Comparison of ENCODE assay signal across 21 cellular contexts in genomic region chr3:49383387-49383786, GRCh38. TPM values are rescaled to one million over a fixed set of nuclear protein-coding genes. Genes with fewer than 3 reads are reported as not detected.
DNase-seq lines count a peak whose midpoint lies in the region; ATAC-seq and TF ChIP-seq lines count a peak whose summit lies in the region.
"Had no signal": no experiment of that assay in that cellular context is flagged by ENCODE, and none has a peak within 500 bp of the region (broad histone marks: within the 10 kb centered on the region; RNA-seq: fewer than 3 reads in every experiment).

No MANE protein-coding gene starts in this region.

- H3K36me3 ChIP-seq in gastroesophageal sphincter: no peaks in the 10 kb centered on the region

- no peak for DNase-seq in activated CD8-positive, alpha-beta T cell treated with anti-CD3 and anti-CD28 coated beads for 36 hours
- DNase-seq in activated CD8-positive, alpha-beta T cell treated with anti-CD3 and anti-CD28 coated beads, Interleukin-2, amount 10 ng/mL, durations not matched to agents 7 days and 5 days: no peak
- DNase-seq in memory B cell (ENCODE audit: low spot score in 2 of 2): no peak
- peak; percentile 16 for DNase-seq in posterior vena cava (ENCODE audit: low spot score)
- DNase-seq in pons (ENCODE audit: low spot score): no peak
- DNase-seq: activated CD8-positive, alpha-beta memory T cell treated with anti-CD3 and anti-CD28 coated beads, Interleukin-2, amount 10 ng/mL, durations not matched to agents 7 days and 5 days; DMS153; heart left ventricle; kidney glomerular epithelial cell; NCI-H146; NCI-H446; NCI-H82; occipital lobe had no signal

- peak overlapping the region; percentile 21 for H3K27ac Mint-ChIP-seq in activated CD8-positive, alpha-beta T cell treated with anti-CD3 and anti-CD28 coated beads for 36 hours
- H3K27ac Mint-ChIP-seq in activated CD8-positive, alpha-beta T cell treated with anti-CD3 and anti-CD28 coated beads, Interleukin-2, amount 10 ng/mL, durations not matched to agents 7 days and 5 days: no peak overlapping the region
- no peak overlapping the region for H3K27ac Mint-ChIP-seq in activated T-helper 17 cell treated with anti-CD3 and anti-CD28 coated beads, Interleukin-2, amount 50 U/mL, for 72 hours
- H3K27ac Mint-ChIP-seq in memory B cell: peak overlapping the region; percentile 79
- H3K27ac Mint-ChIP-seq: activated CD8-positive, alpha-beta memory T cell treated with anti-CD3 and anti-CD28 coated beads, Interleukin-2, amount 10 ng/mL, durations not matched to agents 7 days and 5 days had no signal

- H3K9me3 Mint-ChIP-seq in activated CD8-positive, alpha-beta T cell treated with anti-CD3 and anti-CD28 coated beads for 36 hours: no peaks in the 10 kb centered on the region
- no peaks in the 10 kb centered on the region for H3K9me3 Mint-ChIP-seq in activated CD8-positive, alpha-beta T cell treated with anti-CD3 and anti-CD28 coated beads, Interleukin-2, amount 10 ng/mL, durations not matched to agents 7 days and 5 days (ENCODE audit: insufficient read depth)
- no peaks in the 10 kb centered on the region for H3K9me3 Mint-ChIP-seq in activated T-helper 17 cell treated with anti-CD3 and anti-CD28 coated beads, Interleukin-2, amount 50 U/mL, for 72 hours
- peaks cover 3% of the 10 kb centered on the region for H3K9me3 Mint-ChIP-seq in memory B cell

- no peak overlapping the region for H3K27ac ChIP-seq in gastroesophageal sphincter
- H3K27ac ChIP-seq: A549, heart left ventricle, SK-N-MC, tibial nerve had no signal

- H3K4me3 Mint-ChIP-seq in activated CD8-positive, alpha-beta T cell treated with anti-CD3 and anti-CD28 coated beads for 36 hours: no peak overlapping the region
- no peak overlapping the region for H3K4me3 Mint-ChIP-seq in activated CD8-positive, alpha-beta T cell treated with anti-CD3 and anti-CD28 coated beads, Interleukin-2, amount 10 ng/mL, durations not matched to agents 7 days and 5 days
- peak overlapping the region; percentile 16 for H3K4me3 Mint-ChIP-seq in activated T-helper 17 cell treated with anti-CD3 and anti-CD28 coated beads, Interleukin-2, amount 50 U/mL, for 72 hours
- H3K4me3 Mint-ChIP-seq in memory B cell: no peak overlapping the region
- H3K4me3 Mint-ChIP-seq: activated CD8-positive, alpha-beta memory T cell treated with anti-CD3 and anti-CD28 coated beads, Interleukin-2, amount 10 ng/mL, durations not matched to agents 7 days and 5 days had no signal

- WGBS in gastroesophageal sphincter (ENCODE audit: low coverage in 1 of 2), 2 donors: 64 to 80% methylated on average over 2 of the region's 5 CpGs

- peaks cover 23% of the 10 kb centered on the region for H3K36me3 Mint-ChIP-seq in activated CD8-positive, alpha-beta T cell treated with anti-CD3 and anti-CD28 coated beads for 36 hours (ENCODE audit: low read depth)
- peaks cover 31% of the 10 kb centered on the region for H3K36me3 Mint-ChIP-seq in activated CD8-positive, alpha-beta T cell treated with anti-CD3 and anti-CD28 coated beads, Interleukin-2, amount 10 ng/mL, durations not matched to agents 7 days and 5 days (ENCODE audit: low read depth)
- H3K36me3 Mint-ChIP-seq in activated T-helper 17 cell treated with anti-CD3 and anti-CD28 coated beads, Interleukin-2, amount 50 U/mL, for 72 hours (ENCODE audit: low read depth): peaks cover 33% of the 10 kb centered on the region
- H3K36me3 Mint-ChIP-seq in memory B cell: peaks cover 13% of the 10 kb centered on the region

- no peak for ATAC-seq in activated CD8-positive, alpha-beta T cell treated with anti-CD3 and anti-CD28 coated beads for 36 hours
- ATAC-seq in activated CD8-positive, alpha-beta T cell treated with anti-CD3 and anti-CD28 coated beads, Interleukin-2, amount 10 ng/mL, durations not matched to agents 7 days and 5 days: no peak
- no peak for ATAC-seq in activated T-helper 17 cell treated with anti-CD3 and anti-CD28 coated beads, Interleukin-2, amount 50 U/mL, for 72 hours (replicated peaks)
- ATAC-seq in memory B cell (ENCODE audit: low read depth) (no peak), HG03095 (IDR thresholded peaks at IDR 0.05; ENCODE audit: unreplicated experiment) (no peak), gastroesophageal sphincter (no peak)
- ATAC-seq: A549; activated CD4-positive, CD25-positive, alpha-beta regulatory T cell treated with anti-CD3 and anti-CD28 coated beads, Interleukin-2, amount 50 U/mL, for 24 hours; activated CD8-positive, alpha-beta memory T cell treated with anti-CD3 and anti-CD28 coated beads, Interleukin-2, amount 10 ng/mL, durations not matched to agents 7 days and 5 days had no signal

- intact Hi-C loops in activated CD8-positive, alpha-beta T cell treated with anti-CD3 and anti-CD28 coated beads for 36 hours (cut with micrococcal nuclease): no loop called here
- intact Hi-C loops in posterior vena cava (cut with DNase I): no loop called here

- H3K27me3 Mint-ChIP-seq in activated CD8-positive, alpha-beta T cell treated with anti-CD3 and anti-CD28 coated beads for 36 hours: no peaks in the 10 kb centered on the region
- no peaks in the 10 kb centered on the region for H3K27me3 Mint-ChIP-seq in activated CD8-positive, alpha-beta T cell treated with anti-CD3 and anti-CD28 coated beads, Interleukin-2, amount 10 ng/mL, durations not matched to agents 7 days and 5 days (ENCODE audit: low read depth)
- H3K27me3 Mint-ChIP-seq in activated T-helper 17 cell treated with anti-CD3 and anti-CD28 coated beads, Interleukin-2, amount 50 U/mL, for 72 hours: no peaks in the 10 kb centered on the region
- H3K27me3 Mint-ChIP-seq in memory B cell: no peaks in the 10 kb centered on the region
- H3K27me3 Mint-ChIP-seq: activated CD8-positive, alpha-beta memory T cell treated with anti-CD3 and anti-CD28 coated beads, Interleukin-2, amount 10 ng/mL, durations not matched to agents 7 days and 5 days had no signal

- peaks cover 0 to 92% (median 15%) of the 10 kb centered on the region in 3 donors for H3K4me1 ChIP-seq in gastroesophageal sphincter

- TF ChIP-seq POLR2A in gastroesophageal sphincter (IDR thresholded peaks at IDR 0.05): no peak

- POLR2A ChIA-PET in activated CD8-positive, alpha-beta T cell treated with anti-CD3 and anti-CD28 coated beads for 36 hours (lab: Charles Lee): no interaction called here
- POLR2A ChIA-PET in activated CD8-positive, alpha-beta T cell treated with anti-CD3 and anti-CD28 coated beads, Interleukin-2, amount 10 ng/mL, durations not matched to agents 7 days and 5 days (lab: Charles Lee): no interaction called here

- no peak for TF ChIP-seq CTCF in activated CD8-positive, alpha-beta T cell treated with anti-CD3 and anti-CD28 coated beads for 36 hours (IDR thresholded peaks at IDR 0.05)
- TF ChIP-seq CTCF in gastroesophageal sphincter (IDR thresholded peaks at IDR 0.05): no peak

- peaks cover 57% of the 10 kb centered on the region for H3K4me1 Mint-ChIP-seq in activated CD8-positive, alpha-beta T cell treated with anti-CD3 and anti-CD28 coated beads for 36 hours (ENCODE audit: low read depth)
- peaks cover 33% of the 10 kb centered on the region for H3K4me1 Mint-ChIP-seq in activated CD8-positive, alpha-beta T cell treated with anti-CD3 and anti-CD28 coated beads, Interleukin-2, amount 10 ng/mL, durations not matched to agents 7 days and 5 days (ENCODE audit: low read depth)
- H3K4me1 Mint-ChIP-seq in activated T-helper 17 cell treated with anti-CD3 and anti-CD28 coated beads, Interleukin-2, amount 50 U/mL, for 72 hours: peaks cover 40% of the 10 kb centered on the region
- peaks cover 42% of the 10 kb centered on the region for H3K4me1 Mint-ChIP-seq in memory B cell

- H3K4me3 ChIP-seq in gastroesophageal sphincter: no peak overlapping the region
- H3K4me3 ChIP-seq: A549, heart left ventricle, lung, SK-N-MC, tibial nerve had no signal

- no peaks in the 10 kb centered on the region for H3K27me3 ChIP-seq in gastroesophageal sphincter
- H3K27me3 ChIP-seq: heart left ventricle, tibial nerve had no signal

- no peak for TF ChIP-seq EP300 in gastroesophageal sphincter (IDR thresholded peaks at IDR 0.05)

- no peaks in the 10 kb centered on the region for H3K9me3 ChIP-seq in gastroesophageal sphincter
- H3K9me3 ChIP-seq: heart left ventricle, tibial nerve had no signal

- CTCF ChIA-PET in activated CD8-positive, alpha-beta T cell treated with anti-CD3 and anti-CD28 coated beads for 36 hours (lab: Charles Lee): no interaction called here
- CTCF ChIA-PET in activated CD8-positive, alpha-beta T cell treated with anti-CD3 and anti-CD28 coated beads, Interleukin-2, amount 10 ng/mL, durations not matched to agents 7 days and 5 days (lab: Charles Lee): no interaction called here

RNA-seq across cellular contexts. Expression of gene GPX1, which starts 25.2 kb away (rescaled TPM):
- total RNA-seq in activated CD8-positive, alpha-beta T cell treated with anti-CD3 and anti-CD28 coated beads for 36 hours: 100 to 1,000 TPM; 201 to 202 TPM
- 100 to 1,000 TPM; 115 to 119 TPM for total RNA-seq in activated CD8-positive, alpha-beta T cell treated with anti-CD3 and anti-CD28 coated beads, Interleukin-2, amount 10 ng/mL, durations not matched to agents 7 days and 5 days
- total RNA-seq in activated T-helper 17 cell treated with anti-CD3 and anti-CD28 coated beads, Interleukin-2, amount 50 U/mL, for 72 hours: 100 to 1,000 TPM; 133 to 221 TPM
- total RNA-seq in posterior vena cava: 100 to 1,000 TPM; 212 to 242 TPM
- total RNA-seq in gastroesophageal sphincter: 100 to 1,000 TPM; 129 to 285 (median 209) TPM

RNA-seq across cellular contexts. Expression of gene RHOA, which starts 28.4 kb away (rescaled TPM):
- total RNA-seq in activated CD8-positive, alpha-beta T cell treated with anti-CD3 and anti-CD28 coated beads for 36 hours: 100 to 1,000 TPM; 432 to 437 TPM
- 100 to 1,000 TPM; 518 to 520 TPM for total RNA-seq in activated CD8-positive, alpha-beta T cell treated with anti-CD3 and anti-CD28 coated beads, Interleukin-2, amount 10 ng/mL, durations not matched to agents 7 days and 5 days
- 100 to 1,000 TPM; 298 to 453 TPM for total RNA-seq in activated T-helper 17 cell treated with anti-CD3 and anti-CD28 coated beads, Interleukin-2, amount 50 U/mL, for 72 hours
- total RNA-seq in posterior vena cava (100 to 1,000 TPM; 530 to 640 TPM), gastroesophageal sphincter (100 to 1,000 TPM; 401 to 524 (median 476) TPM)

RNA-seq across cellular contexts. Expression of gene TCTA, which starts 28.8 kb away (rescaled TPM):
- 10 to 100 TPM; 10.4 to 12.4 TPM for total RNA-seq in activated CD8-positive, alpha-beta T cell treated with anti-CD3 and anti-CD28 coated beads for 36 hours
- 10 to 100 TPM; 19.6 to 25.2 TPM for total RNA-seq in activated CD8-positive, alpha-beta T cell treated with anti-CD3 and anti-CD28 coated beads, Interleukin-2, amount 10 ng/mL, durations not matched to agents 7 days and 5 days
- total RNA-seq in activated T-helper 17 cell treated with anti-CD3 and anti-CD28 coated beads, Interleukin-2, amount 50 U/mL, for 72 hours: 10 to 100 TPM; 14.3 to 18.0 TPM
- total RNA-seq in posterior vena cava (10 to 100 TPM; 20.8 to 33.6 TPM), gastroesophageal sphincter (10 to 100 TPM; 18.6 to 32.1 (median 25.6) TPM)

RNA-seq across cellular contexts. Expression of gene AMT, which starts 38.9 kb away (rescaled TPM):
- total RNA-seq in activated CD8-positive, alpha-beta T cell treated with anti-CD3 and anti-CD28 coated beads for 36 hours: 1 to 10 TPM; 2.5 to 4.4 TPM
- 1 to 10 TPM; 3.8 to 4.7 TPM for total RNA-seq in activated CD8-positive, alpha-beta T cell treated with anti-CD3 and anti-CD28 coated beads, Interleukin-2, amount 10 ng/mL, durations not matched to agents 7 days and 5 days
- total RNA-seq in activated T-helper 17 cell treated with anti-CD3 and anti-CD28 coated beads, Interleukin-2, amount 50 U/mL, for 72 hours: 1 to 10 TPM; 1.9 to 2.5 TPM
- total RNA-seq in posterior vena cava (1 to 10 TPM; 1.0 to 6.1 TPM), gastroesophageal sphincter (10 to 100 TPM in 1 of 4 donors, 1 to 10 TPM in 2, under 1 TPM in 1; 0.32 to 11.4 (median 7.6) TPM)

RNA-seq across cellular contexts. Expression of gene USP4, which starts 43.5 kb away (rescaled TPM):
- 10 to 100 TPM; 62.4 to 67.8 TPM for total RNA-seq in activated CD8-positive, alpha-beta T cell treated with anti-CD3 and anti-CD28 coated beads for 36 hours
- total RNA-seq in activated CD8-positive, alpha-beta T cell treated with anti-CD3 and anti-CD28 coated beads, Interleukin-2, amount 10 ng/mL, durations not matched to agents 7 days and 5 days: 10 to 100 TPM; 72.1 to 74.0 TPM
- total RNA-seq in activated T-helper 17 cell treated with anti-CD3 and anti-CD28 coated beads, Interleukin-2, amount 50 U/mL, for 72 hours: 10 to 100 TPM; 69.1 to 69.2 TPM
- total RNA-seq in posterior vena cava (10 to 100 TPM; 49.0 to 54.6 TPM), gastroesophageal sphincter (10 to 100 TPM; 15.8 to 36.9 (median 29.8) TPM)

Comparison
In these comparisons a context has a peak if more than half of its experiments do, and no peak if none do; other contexts are left out.
1. H3K27ac Mint-ChIP-seq: peak in activated CD8-positive, alpha-beta T cell treated with anti-CD3 and anti-CD28 coated beads for 36 hours (single experiment) and memory B cell (single experiment); none in activated CD8-positive, alpha-beta T cell treated with anti-CD3 and anti-CD28 coated beads, Interleukin-2, amount 10 ng/mL, durations not matched to agents 7 days and 5 days (single experiment) and activated T-helper 17 cell treated with anti-CD3 and anti-CD28 coated beads, Interleukin-2, amount 50 U/mL, for 72 hours (single experiment).